6 cellular contexts compared by ENCODE assay signal in genomic region chr3:89312141-89312540, GRCh38.
"Had no signal": no experiment of that assay in that cellular context is flagged by ENCODE, and none has a peak within 500 bp of the region (broad histone marks: within the 10 kb centered on the region; RNA-seq: fewer than 3 reads in every experiment).

No MANE protein-coding gene starts in this region.

- H3K27ac ChIP-seq: HL-60, KMS-11 had no signal

- DNase-seq: KBM-7, KG1 had no signal

- H3K4me3 ChIP-seq: K562 had no signal

- H3K4me2 ChIP-seq: KMS-11 had no signal

- FAIRE-seq: HTR-8/SVneo, K562 had no signal

- H3K9ac ChIP-seq: KMS-11 had no signal

- ATAC-seq: K562 had no signal
